ENCODE assay signal across 8 cellular contexts in the genomic region with DNA sequence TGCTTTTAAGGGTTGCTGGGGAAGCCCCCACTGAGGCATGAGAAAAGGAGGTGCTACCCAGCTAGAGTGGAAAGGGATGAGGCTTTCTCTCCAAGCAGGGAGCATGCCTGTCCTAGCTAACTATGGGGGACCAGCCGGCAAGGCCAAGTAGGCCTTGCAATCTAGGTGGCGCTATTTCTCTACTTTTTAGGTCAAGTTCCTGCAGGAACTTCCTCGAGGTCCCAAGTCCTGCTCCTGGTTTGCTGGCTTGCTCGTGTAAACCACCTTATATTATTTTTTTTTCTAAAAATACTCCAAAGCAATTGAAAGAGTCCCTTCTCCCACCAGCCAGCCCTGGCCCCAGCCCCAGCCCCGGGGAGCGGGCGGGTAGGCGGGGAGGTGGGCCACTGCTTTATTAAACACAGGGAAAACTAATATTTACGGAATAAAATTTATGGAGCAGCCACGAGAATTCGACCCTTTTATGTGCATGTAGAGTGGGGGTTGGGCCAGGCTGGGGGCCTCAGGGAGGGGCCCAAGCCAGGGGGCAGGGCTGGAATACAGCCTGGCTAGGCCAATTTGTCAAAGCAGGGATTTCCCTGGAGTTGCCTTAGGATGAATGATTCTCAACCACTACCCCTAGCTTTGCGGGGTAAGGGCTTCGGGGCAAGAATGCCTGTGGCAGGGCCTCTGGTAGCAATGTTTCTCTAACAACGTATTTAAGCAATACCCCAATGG. TPM values are rescaled to one million over a fixed set of nuclear protein-coding genes. Genes with fewer than 3 reads are reported as not detected.
A peak's percentile ranks its signal among the peaks of the same experiment; 100 is the strongest.
DNase-seq lines count a peak whose midpoint lies in the region; ATAC-seq, FAIRE-seq and TF ChIP-seq lines count a peak whose summit lies in the region.

No MANE protein-coding gene starts in this region.

- no peak for TF ChIP-seq POLR2A in GM12878 (IDR thresholded peaks at IDR 0.05; ENCODE audit: low read depth, low read length)

- FAIRE-seq in GM12878 (lab: Jason Lieb, UNC): peak; percentile 49

- H4K20me1 ChIP-seq in GM12878 (ENCODE audit: control insufficient read depth, insufficient read depth): no peaks in the 10 kb centered on the region

- no peaks in the 10 kb centered on the region for H3K4me1 ChIP-seq in GM12878 (ENCODE audit: control insufficient read depth, insufficient read depth, low read length)

- peak; percentile 68 for TF ChIP-seq CTCF in GM13977 (IDR thresholded peaks at IDR 0.05; ENCODE audit: extremely low read depth, insufficient read depth, missing control alignments)
- peak; percentile 48 to 62 (median 58) for TF ChIP-seq CTCF in GM12878 (IDR thresholded peaks at IDR 0.05 in 2 of 3, conservative IDR thresholded peaks at IDR 0.05 in 1 of 3; ENCODE audit: control insufficient read depth in 2 of 3, extremely low read depth in 1 of 3, insufficient read depth in 1 of 3, low read depth in 3 of 3, low read length in 3 of 3)

- H3K9me3 Mint-ChIP-seq in activated T-cell treated with anti-CD3 and anti-CD28 coated beads, Interleukin-2, amount 50 U/mL, for 24 hours: no peaks in the 10 kb centered on the region

- intact Hi-C loops in GM12878 (cut with micrococcal nuclease; ENCODE audit: unreplicated experiment): loop anchor here (1.0 kb wide), 2 partner anchors 46 to 82 kb away; no protein-coding TSS in a partner anchor

- H3K79me2 ChIP-seq in GM12878 (ENCODE audit: control insufficient read depth, insufficient read depth, low read length): no peaks in the 10 kb centered on the region

- peak; percentile 74 for ATAC-seq in GM12878

- no TSS peak for BruUV-seq in GM12878 (replicated peaks; lab: Mats Ljungman, UMichigan)

- SMC1A ChIA-PET in GM12878 (lab: Charles Lee; ENCODE audit: uncharacterized antibody, unreplicated experiment): interaction anchor here (0.9 to 7.3 kb wide), 12 partner anchors 9 to 86 kb away, joined by 3 to 115 read pairs (median 8); no protein-coding TSS in a partner anchor

- no peak overlapping the region for H2AFZ ChIP-seq in GM12878 (ENCODE audit: control insufficient read depth, low read depth, low read length)

- no peak for TF ChIP-seq EP300 in GM12878 (IDR thresholded peaks at IDR 0.05; ENCODE audit: borderline replicate concordance in 1 of 2, control insufficient read depth in 1 of 2, low read depth in 2 of 2, low read length in 2 of 2)

- H3K27ac ChIP-seq in GM12878 (ENCODE audit: control insufficient read depth, insufficient read depth): no peak overlapping the region

- CTCF ChIA-PET in GM12878 (lab: Yijun Ruan, JAX): interaction anchor here (0.5 to 26.8 kb wide), 30 partner anchors 8 to 1615 kb away, joined by 3 to 365 read pairs (median 5); no protein-coding TSS in a partner anchor

- H3K9ac ChIP-seq in GM12878 (ENCODE audit: control insufficient read depth, insufficient read depth, low read length): no peak overlapping the region

- H3K4me1 Mint-ChIP-seq in activated T-cell treated with anti-CD3 and anti-CD28 coated beads, Interleukin-2, amount 50 U/mL, for 24 hours (ENCODE audit: low read depth): no peaks in the 10 kb centered on the region

- H3K27ac Mint-ChIP-seq in activated T-cell treated with anti-CD3 and anti-CD28 coated beads, Interleukin-2, amount 50 U/mL, for 24 hours: no peak overlapping the region

- peaks cover 40% of the 10 kb centered on the region for H3K36me3 Mint-ChIP-seq in activated T-cell treated with anti-CD3 and anti-CD28 coated beads, Interleukin-2, amount 50 U/mL, for 24 hours (ENCODE audit: low read depth)

- RAD21 ChIA-PET in GM12878 (lab: Charles Lee; ENCODE audit: unreplicated experiment): interaction anchor here (1.1 to 6.3 kb wide), 9 partner anchors 8 to 221 kb away, joined by 3 to 56 read pairs (median 7); no protein-coding TSS in a partner anchor

- in situ Hi-C loops in GM13977 (cut with MboI; ENCODE audit: low pct_unique_long_range_greater_than_20kb, low sequenced_read_pairs, unreplicated experiment): no loop called here
- in situ Hi-C loops in GM12878 (cut with MboI): no loop called here

- 58% methylated on average over 14 of the region's 14 CpGs for WGBS in GM12878 (ENCODE audit: insufficient coverage, insufficient replicate concordance, low lambda C conversion rate, missing lambda C conversion rate)

- DNase-seq in CD1c-positive myeloid dendritic cell (ENCODE audit: extremely low spot score) (peak; percentile 88), GM13977 (ENCODE audit: low spot score) (peak; percentile 65), NCI-H446 treated with DMSO at 0.1 percent for 48 hours (lab: John Stamatoyannopoulos, UW) (peak; percentile 16), GM12878 (ENCODE audit: low read depth, low spot score) (no peak), left kidney (ENCODE audit: low read depth, low spot score) (peak; percentile 89), NK-92 (lab: John Stamatoyannopoulos, UW; ENCODE audit: unreplicated experiment) (no peak)
- DNase-seq in stimulated activated CD4-positive, alpha-beta T cell treated with anti-CD3 and anti-CD28 coated beads, Interleukin-4, amount 100 ng/mL, for 1 hour: no peak
- no peak for DNase-seq in activated T-cell treated with anti-CD3 and anti-CD28 coated beads, Interleukin-2, amount 50 U/mL, for 24 hours

- no peak overlapping the region for H3K4me3 Mint-ChIP-seq in activated T-cell treated with anti-CD3 and anti-CD28 coated beads, Interleukin-2, amount 50 U/mL, for 24 hours

- H3K9me3 ChIP-seq in GM12878 (replicated peaks; ENCODE audit: control insufficient read depth, insufficient read depth, low read length): no peaks in the 10 kb centered on the region

- H3K27me3 ChIP-seq in GM12878 (replicated peaks in 1 of 2; ENCODE audit: control insufficient read depth in 2 of 2, insufficient read depth in 2 of 2, low read length in 1 of 2): no peaks in the 10 kb centered on the region

- no peak overlapping the region for H3K4me2 ChIP-seq in GM12878 (ENCODE audit: control insufficient read depth, insufficient read depth)

- no peaks in the 10 kb centered on the region for H3K27me3 Mint-ChIP-seq in activated T-cell treated with anti-CD3 and anti-CD28 coated beads, Interleukin-2, amount 50 U/mL, for 24 hours

- no peak overlapping the region for H3K4me3 ChIP-seq in GM12878

- POLR2A ChIA-PET in GM12878 (lab: Charles Lee): no interaction called here

- peak; percentile 59 for TF ChIP-seq RAD21 in GM12878 (IDR thresholded peaks at IDR 0.05; ENCODE audit: insufficient read depth, low read depth, low read length)

- H3K36me3 ChIP-seq in GM12878 (ENCODE audit: control insufficient read depth in 2 of 2, insufficient read depth in 2 of 2, low read length in 1 of 2): peaks cover 0 to 5% of the 10 kb centered on the region in 2 experiments; a peak in 3 of 4 replicates

TF ChIP-seq in GM12878, 131 proteins besides CTCF, POLR2A, EP300 and RAD21:
- TF ChIP-seq SMC3 (IDR thresholded peaks at IDR 0.05; ENCODE audit: borderline replicate concordance, low read length) (peak; percentile 68), YY1 (IDR thresholded peaks at IDR 0.05; ENCODE audit: low read depth, low read length) (0 out of 2 replicates have a peak, but pooled peaks have one; percentile 32), SMARCA5 (IDR thresholded peaks at IDR 0.05) (no peak)

RNA-seq across cellular contexts. Expression of gene IHH, which starts 12.8 kb away (rescaled TPM):
- not detected in 2 replicates for total RNA-seq in GM12878 (2013; cell fraction: nucleolus; rRNA removed)
- not detected in 2 replicates for total RNA-seq in GM12878 (2014; rRNA removed)
- not detected in 2 replicates for total RNA-seq in GM12878 (2014; rRNA removed; fragmentation: Illumina TruSeq; extraction: Trizol)
- total RNA-seq in GM12878 (2021): not detected in 2 replicates
- not detected for polyA plus RNA-seq in GM12878 (2011; ENCODE audit: low read depth)
- not detected in 2 replicates for polyA plus RNA-seq in GM12878 (2011; rRNA removed)
- polyA plus RNA-seq in GM12878 (2011; cell fraction: cytosol; rRNA removed): not detected in 2 replicates
- 0.06 TPM in 1 of 2 replicates, not detected in the other for polyA plus RNA-seq in GM12878 (2011; cell fraction: nucleus; rRNA removed)
- not detected in 2 replicates for polyA plus RNA-seq in GM12878 (2012)
- not detected in 2 replicates for polyA plus RNA-seq in GM12878 (2014; fragmentation: Illumina TruSeq; extraction: Trizol)
- not detected for polyA plus RNA-seq in GM12878 (2014; fragmentation: Nextera tagmentation; extraction: Ambion mirVana)
- polyA plus RNA-seq in GM12878 (2014; rRNA removed): 0.04 TPM in 1 of 2 replicates, not detected in the other
- not detected for polyA plus RNA-seq in GM12878 (2016; fragmentation: Nextera tagmentation; extraction: Ambion mirVana)
- not detected in 2 replicates for polyA minus RNA-seq in GM12878 (2011; rRNA and poly(A)+ RNA removed)
- not detected in 2 replicates for polyA minus RNA-seq in GM12878 (2011; cell fraction: cytosol; rRNA and poly(A)+ RNA removed)
- 0.29 TPM in 1 of 2 replicates, not detected in the other for polyA minus RNA-seq in GM12878 (2011; cell fraction: nucleus; rRNA and poly(A)+ RNA removed)

RNA-seq across cellular contexts. Expression of gene CFAP65, which starts 32.3 kb away (rescaled TPM):
- total RNA-seq in GM12878 (2013; cell fraction: nucleolus; rRNA removed): not detected in 2 replicates
- not detected in 2 replicates for total RNA-seq in GM12878 (2014; rRNA removed)
- total RNA-seq in GM12878 (2014; rRNA removed; fragmentation: Illumina TruSeq; extraction: Trizol): not detected in 2 replicates
- not detected in 2 replicates for total RNA-seq in GM12878 (2021)
- polyA plus RNA-seq in GM12878 (2011; ENCODE audit: low read depth): not detected
- not detected in 2 replicates for polyA plus RNA-seq in GM12878 (2011; rRNA removed)
- polyA plus RNA-seq in GM12878 (2011; cell fraction: cytosol; rRNA removed): 0.07 TPM in 1 of 2 replicates, not detected in the other
- polyA plus RNA-seq in GM12878 (2011; cell fraction: nucleus; rRNA removed): not detected in 2 replicates
- polyA plus RNA-seq in GM12878 (2012): not detected in 2 replicates
- polyA plus RNA-seq in GM12878 (2014; fragmentation: Illumina TruSeq; extraction: Trizol): not detected in 2 replicates
- not detected for polyA plus RNA-seq in GM12878 (2014; fragmentation: Nextera tagmentation; extraction: Ambion mirVana)
- not detected in 2 replicates for polyA plus RNA-seq in GM12878 (2014; rRNA removed)
- polyA plus RNA-seq in GM12878 (2016; fragmentation: Nextera tagmentation; extraction: Ambion mirVana): not detected
- not detected in 2 replicates for polyA minus RNA-seq in GM12878 (2011; rRNA and poly(A)+ RNA removed)
- not detected in 2 replicates for polyA minus RNA-seq in GM12878 (2011; cell fraction: cytosol; rRNA and poly(A)+ RNA removed)
- not detected in 2 replicates for polyA minus RNA-seq in GM12878 (2011; cell fraction: nucleus; rRNA and poly(A)+ RNA removed)

Comparison
In these comparisons a context has a peak if more than half of its experiments do, and no peak if none do; other contexts are left out.
1. DNase-seq: peak in CD1c-positive myeloid dendritic cell (single experiment), GM13977 (single experiment), NCI-H446 treated with DMSO at 0.1 percent for 48 hours (single experiment) and left kidney (single experiment); none in GM12878 (single experiment), stimulated activated CD4-positive, alpha-beta T cell treated with anti-CD3 and anti-CD28 coated beads, Interleukin-4, amount 100 ng/mL, for 1 hour (single experiment), activated T-cell treated with anti-CD3 and anti-CD28 coated beads, Interleukin-2, amount 50 U/mL, for 24 hours (single experiment) and NK-92 (single experiment).